ENCODE assay signal across 8 cellular contexts in the genomic region with DNA sequence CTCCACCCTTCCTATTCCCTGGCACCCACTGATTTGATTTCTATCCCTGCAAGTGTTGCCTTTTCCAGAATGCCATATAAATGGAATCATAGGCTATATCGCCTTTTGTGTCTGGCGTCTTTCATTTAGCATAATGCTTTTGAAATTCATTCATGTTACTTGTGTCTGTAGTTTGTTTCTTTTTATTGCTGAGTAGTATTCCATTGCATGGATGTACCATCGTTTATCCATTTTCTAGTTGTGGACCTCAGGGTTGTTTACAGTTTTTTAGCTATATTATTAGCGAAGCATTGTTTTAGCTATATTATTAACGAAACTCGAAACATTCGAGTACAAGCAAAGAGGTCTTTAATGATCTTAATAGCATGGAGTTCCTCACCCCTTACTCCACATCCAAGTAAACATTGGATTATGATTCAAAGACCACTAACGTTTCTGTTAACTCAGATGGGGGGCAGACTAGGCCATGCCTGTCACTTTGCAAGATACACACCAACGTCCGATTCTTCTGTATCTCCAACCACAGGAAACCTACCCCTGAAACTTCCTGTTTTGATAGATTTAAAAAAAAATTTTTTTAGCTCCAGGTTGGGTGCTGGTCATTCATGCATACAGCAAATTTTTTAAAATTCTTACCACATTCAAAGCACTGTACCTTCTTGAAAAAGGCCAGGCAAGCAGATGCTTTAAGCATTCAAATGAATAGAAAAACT. TPM values are rescaled to one million over a fixed set of nuclear protein-coding genes. Genes with fewer than 3 reads are reported as not detected.
A peak's percentile ranks its signal among the peaks of the same experiment; 100 is the strongest.
DNase-seq lines count a peak whose midpoint lies in the region; ATAC-seq and TF ChIP-seq lines count a peak whose summit lies in the region.

No MANE protein-coding gene starts in this region.

- no peak for ATAC-seq in stimulated activated naive CD8-positive, alpha-beta T cell treated with anti-CD3 and anti-CD28 coated beads, Interleukin-15, Interleukin-2, amounts not matched to agents 100 U/mL and 50 U/mL, for 24 hours
- ATAC-seq in HG03103 (IDR thresholded peaks at IDR 0.05; ENCODE audit: low read depth, unreplicated experiment) (peak; percentile 42), T-cell (replicated peaks in 1 of 4) (no peak)

- H3K4me3 Mint-ChIP-seq in stimulated activated naive CD8-positive, alpha-beta T cell treated with anti-CD3 and anti-CD28 coated beads, Interleukin-15, Interleukin-2, amounts not matched to agents 100 ng/mL and 50 ng/mL, for 24 hours = peak overlapping the region; percentile 95
- peak overlapping the region; percentile 97 to 100 (median 97) for H3K4me3 Mint-ChIP-seq in T-cell

- peak overlapping the region; percentile 72 for H3K4me2 ChIP-seq in hepatocyte

- no peaks in the 10 kb centered on the region for H3K4me1 ChIP-seq in hepatocyte (ENCODE audit: insufficient read depth)
- peaks cover 3% of the 10 kb centered on the region for H3K4me1 ChIP-seq in testis

- in situ Hi-C loops in G401 (cut with HindIII; ENCODE audit: low sequenced_read_pairs) = no loop called here

- peaks cover 45% of the 10 kb centered on the region for H3K36me3 Mint-ChIP-seq in stimulated activated naive CD8-positive, alpha-beta T cell treated with anti-CD3 and anti-CD28 coated beads, Interleukin-15, Interleukin-2, amounts not matched to agents 100 ng/mL and 50 ng/mL, for 24 hours (ENCODE audit: low read depth)
- peaks cover 16% of the 10 kb centered on the region for H3K36me3 Mint-ChIP-seq in T-cell

- H3K9me3 Mint-ChIP-seq in stimulated activated naive CD8-positive, alpha-beta T cell treated with anti-CD3 and anti-CD28 coated beads, Interleukin-15, Interleukin-2, amounts not matched to agents 100 ng/mL and 50 ng/mL, for 24 hours = peaks cover 1% of the 10 kb centered on the region
- no peaks in the 10 kb centered on the region for H3K9me3 Mint-ChIP-seq in T-cell

- H3K27me3 ChIP-seq in hepatocyte (no peaks in the 10 kb centered on the region), testis (no peaks in the 10 kb centered on the region)

- H3K9me2 ChIP-seq in hepatocyte (replicated peaks; ENCODE audit: insufficient read depth) = no peaks in the 10 kb centered on the region

- H3K36me3 ChIP-seq in hepatocyte (replicated peaks; ENCODE audit: insufficient read depth, low read depth) = no peaks in the 10 kb centered on the region
- no peaks in the 10 kb centered on the region for H3K36me3 ChIP-seq in testis (ENCODE audit: low read depth, missing control alignments)

- POLR2A ChIA-PET in T-cell (lab: Charles Lee) = interaction anchor here in 1 of 2 donors (0.6 to 1.0 kb wide), 3 partner anchors 11 to 42 kb away, joined by 3 to 6 read pairs (median 3); no protein-coding TSS in a partner anchor

- peak overlapping the region; percentile 88 for H3K27ac Mint-ChIP-seq in stimulated activated naive CD8-positive, alpha-beta T cell treated with anti-CD3 and anti-CD28 coated beads, Interleukin-15, Interleukin-2, amounts not matched to agents 100 ng/mL and 50 ng/mL, for 24 hours
- peak overlapping the region; percentile 95 to 97 for H3K27ac Mint-ChIP-seq in T-cell

- intact Hi-C loops in testis (cut with DNase I; ENCODE audit: low total_unique reads) = no loop called here

- TF ChIP-seq POLR2A in testis (IDR thresholded peaks at IDR 0.05) = no peak

- H4K20me1 ChIP-seq in hepatocyte (ENCODE audit: insufficient read depth, poor library complexity, severe bottlenecking) = no peaks in the 10 kb centered on the region

- no peak for DNase-seq in stimulated activated naive CD8-positive, alpha-beta T cell treated with anti-CD3 and anti-CD28 coated beads, Interleukin-15, Interleukin-2, amounts not matched to agents 100 U/mL and 50 U/mL, for 24 hours
- DNase-seq in T-cell (no peak), hepatocyte (ENCODE audit: low spot score) (no peak), testis (no peak), G401 (ENCODE audit: low spot score) (no peak), cerebellum (ENCODE audit: low spot score) (no peak)

- H3K4me1 Mint-ChIP-seq in stimulated activated naive CD8-positive, alpha-beta T cell treated with anti-CD3 and anti-CD28 coated beads, Interleukin-15, Interleukin-2, amounts not matched to agents 100 ng/mL and 50 ng/mL, for 24 hours (ENCODE audit: low read depth) = peaks cover 59% of the 10 kb centered on the region
- peaks cover 51 to 62% (median 58%) of the 10 kb centered on the region in 3 donors for H3K4me1 Mint-ChIP-seq in T-cell

- H3K27me3 Mint-ChIP-seq in stimulated activated naive CD8-positive, alpha-beta T cell treated with anti-CD3 and anti-CD28 coated beads, Interleukin-15, Interleukin-2, amounts not matched to agents 100 ng/mL and 50 ng/mL, for 24 hours = no peaks in the 10 kb centered on the region
- H3K27me3 Mint-ChIP-seq in T-cell = no peaks in the 10 kb centered on the region

- H3K4me3 ChIP-seq in hepatocyte = peak overlapping the region; percentile 78
- peak overlapping the region in 1 of 2 donors; percentile 86 for H3K4me3 ChIP-seq in testis

- CTCF ChIA-PET in T-cell (lab: Charles Lee) = interaction anchor here (0.6 to 2.8 kb wide), 6 partner anchors 9 to 292 kb away, joined by 4 to 40 read pairs (median 7); no protein-coding TSS in a partner anchor

- peaks cover 52% of the 10 kb centered on the region for H3K79me2 ChIP-seq in hepatocyte

- peak overlapping the region; percentile 67 for H2AFZ ChIP-seq in hepatocyte

- H3K27ac ChIP-seq in hepatocyte = no peak overlapping the region
- H3K27ac ChIP-seq in testis = peak overlapping the region; percentile 82 to 88

- no peak for TF ChIP-seq CTCF in hepatocyte (IDR thresholded peaks at IDR 0.05; ENCODE audit: poor library complexity)
- TF ChIP-seq CTCF in testis (IDR thresholded peaks at IDR 0.05) = no peak

- H3K9me3 ChIP-seq in hepatocyte (ENCODE audit: low read depth) (no peaks in the 10 kb centered on the region), testis (no peaks in the 10 kb centered on the region)

- 80% methylated on average over 10 of the region's 10 CpGs for WGBS in hepatocyte (ENCODE audit: low lambda C conversion rate, missing lambda C conversion rate)
- 38 to 64% methylated on average over 10 of the region's 10 CpGs for WGBS in testis, 2 donors

RNA-seq across cellular contexts. Expression of a gene that starts 1.1 kb away (rescaled TPM):
- total RNA-seq in T-cell (10 to 100 TPM; 25.9 to 50.7 (median 42.1) TPM), hepatocyte (18.4 and 19.7 TPM in 2 replicates), testis (10 to 100 TPM; 12.8 to 14.6 TPM), cerebellum (40.6 TPM)
- polyA plus RNA-seq in hepatocyte (11.9 and 12.8 TPM in 2 replicates), testis (ENCODE audit: insufficient read depth, low read depth, low replicate concordance) (13.0 TPM)
- 22.2 and 26.8 TPM in 2 replicates for total RNA-seq in G401 (2014; rRNA removed; shearing (Covaris generic))
